12 cellular contexts compared by ENCODE assay signal in the genomic region with DNA sequence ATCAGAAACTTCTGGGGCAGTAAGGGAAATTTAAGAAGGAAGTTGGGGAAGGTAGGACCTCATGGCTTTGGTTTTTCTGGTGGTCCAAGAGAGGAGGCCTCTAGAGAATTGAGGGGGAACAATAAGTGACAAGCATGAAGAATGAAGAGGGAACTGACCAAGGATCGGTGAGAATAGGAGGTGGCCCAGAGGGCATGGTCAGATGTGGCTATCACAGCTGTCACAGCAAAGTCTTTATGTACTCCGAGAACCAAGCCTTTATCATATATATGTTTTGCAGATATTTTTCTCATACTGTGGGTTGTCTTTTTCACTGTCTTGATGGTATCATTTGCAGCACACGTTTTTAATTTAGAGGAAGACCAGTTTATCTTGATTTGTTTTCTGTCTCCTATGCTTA.
DNase-seq lines count a peak whose midpoint lies in the region; ATAC-seq and TF ChIP-seq lines count a peak whose summit lies in the region.
"Had no signal": no experiment of that assay in that cellular context is flagged by ENCODE, and none has a peak within 500 bp of the region (broad histone marks: within the 10 kb centered on the region; RNA-seq: fewer than 3 reads in every experiment).

No MANE protein-coding gene starts in this region.

- peak overlapping the region; percentile 100 for H3K27ac Mint-ChIP-seq in stimulated activated naive CD8-positive, alpha-beta T cell treated with anti-CD3 and anti-CD28 coated beads, Interleukin-15, Interleukin-2, amounts not matched to agents 100 ng/mL and 50 ng/mL, for 24 hours
- peak overlapping the region; percentile 96 for H3K27ac Mint-ChIP-seq in activated naive CD8-positive, alpha-beta T cell treated with anti-CD3 and anti-CD28 coated beads for 36 hours
- H3K27ac Mint-ChIP-seq in natural killer cell = peak overlapping the region; percentile 97 to 99

- H3K9me3 Mint-ChIP-seq in stimulated activated naive CD8-positive, alpha-beta T cell treated with anti-CD3 and anti-CD28 coated beads, Interleukin-15, Interleukin-2, amounts not matched to agents 100 ng/mL and 50 ng/mL, for 24 hours = no peaks in the 10 kb centered on the region
- H3K9me3 Mint-ChIP-seq in activated naive CD8-positive, alpha-beta T cell treated with anti-CD3 and anti-CD28 coated beads for 36 hours = peaks cover 5% of the 10 kb centered on the region
- H3K9me3 Mint-ChIP-seq in natural killer cell = no peaks in the 10 kb centered on the region

- peaks cover 97% of the 10 kb centered on the region for H3K4me1 Mint-ChIP-seq in stimulated activated naive CD8-positive, alpha-beta T cell treated with anti-CD3 and anti-CD28 coated beads, Interleukin-15, Interleukin-2, amounts not matched to agents 100 ng/mL and 50 ng/mL, for 24 hours (ENCODE audit: low read depth)
- peaks cover 84% of the 10 kb centered on the region for H3K4me1 Mint-ChIP-seq in activated naive CD8-positive, alpha-beta T cell treated with anti-CD3 and anti-CD28 coated beads for 36 hours
- H3K4me1 Mint-ChIP-seq in natural killer cell = peaks cover 88 to 91% of the 10 kb centered on the region in 2 donors

- TF ChIP-seq CTCF in natural killer cell (IDR thresholded peaks at IDR 0.05) (no peak), foreskin fibroblast (IDR thresholded peaks at IDR 0.05; ENCODE audit: low read depth, low read length) (no peak)

- no peak for DNase-seq in stimulated activated naive CD8-positive, alpha-beta T cell treated with anti-CD3 and anti-CD28 coated beads, Interleukin-15, Interleukin-2, amounts not matched to agents 100 U/mL and 50 U/mL, for 24 hours
- no peak for DNase-seq in activated naive CD8-positive, alpha-beta T cell treated with anti-CD3 and anti-CD28 coated beads for 36 hours
- no peak for DNase-seq in natural killer cell
- no peak for DNase-seq in caudate nucleus (lab: John Stamatoyannopoulos, UW)
- DNase-seq in NCI-H748 (lab: John Stamatoyannopoulos, UW; ENCODE audit: unreplicated experiment) = no peak
- DNase-seq in foreskin fibroblast = no peak
- DNase-seq: activated CD4-positive, alpha-beta T cell treated with anti-CD3 and anti-CD28 coated beads, Interleukin-2, amount 50 U/mL, for 4 hours; IMR-90 had no signal

- H3K36me3 Mint-ChIP-seq in stimulated activated naive CD8-positive, alpha-beta T cell treated with anti-CD3 and anti-CD28 coated beads, Interleukin-15, Interleukin-2, amounts not matched to agents 100 ng/mL and 50 ng/mL, for 24 hours (ENCODE audit: low read depth) = peaks cover 64% of the 10 kb centered on the region
- peaks cover 49% of the 10 kb centered on the region for H3K36me3 Mint-ChIP-seq in activated naive CD8-positive, alpha-beta T cell treated with anti-CD3 and anti-CD28 coated beads for 36 hours
- H3K36me3 Mint-ChIP-seq in natural killer cell = peaks cover 9% of the 10 kb centered on the region

- H3K4me3 ChIP-seq in foreskin fibroblast (ENCODE audit: low read depth in 1 of 2, low read length in 2 of 2) = no peak overlapping the region

- no peak overlapping the region for H3K27ac ChIP-seq in caudate nucleus (ENCODE audit: low read depth, low read length)
- H3K27ac ChIP-seq: C4-2B had no signal

- H3K4me3 Mint-ChIP-seq in stimulated activated naive CD8-positive, alpha-beta T cell treated with anti-CD3 and anti-CD28 coated beads, Interleukin-15, Interleukin-2, amounts not matched to agents 100 ng/mL and 50 ng/mL, for 24 hours = peak overlapping the region; percentile 83
- peak overlapping the region; percentile 86 for H3K4me3 Mint-ChIP-seq in activated naive CD8-positive, alpha-beta T cell treated with anti-CD3 and anti-CD28 coated beads for 36 hours
- H3K4me3 Mint-ChIP-seq in natural killer cell = peak overlapping the region; percentile 81
- H3K4me3 Mint-ChIP-seq: brain had no signal

- no peak for ATAC-seq in stimulated activated naive CD8-positive, alpha-beta T cell treated with anti-CD3 and anti-CD28 coated beads, Interleukin-15, Interleukin-2, amounts not matched to agents 100 U/mL and 50 U/mL, for 24 hours
- ATAC-seq in natural killer cell (no peak), HG03139 (IDR thresholded peaks at IDR 0.05; ENCODE audit: unreplicated experiment) (no peak)

- intact Hi-C loops in natural killer cell (cut with micrococcal nuclease) = loop anchor here (2.0 to 10.0 kb wide), 3 partner anchors 17 to 259 kb away; a partner anchor contains a TSS

- no peaks in the 10 kb centered on the region for H3K27me3 Mint-ChIP-seq in stimulated activated naive CD8-positive, alpha-beta T cell treated with anti-CD3 and anti-CD28 coated beads, Interleukin-15, Interleukin-2, amounts not matched to agents 100 ng/mL and 50 ng/mL, for 24 hours
- no peaks in the 10 kb centered on the region for H3K27me3 Mint-ChIP-seq in activated naive CD8-positive, alpha-beta T cell treated with anti-CD3 and anti-CD28 coated beads for 36 hours
- no peaks in the 10 kb centered on the region for H3K27me3 Mint-ChIP-seq in natural killer cell (ENCODE audit: low read depth in 2 of 2)
- H3K27me3 Mint-ChIP-seq: brain had no signal
